1 cellular context compared by ENCODE assay signal in the genomic region with DNA sequence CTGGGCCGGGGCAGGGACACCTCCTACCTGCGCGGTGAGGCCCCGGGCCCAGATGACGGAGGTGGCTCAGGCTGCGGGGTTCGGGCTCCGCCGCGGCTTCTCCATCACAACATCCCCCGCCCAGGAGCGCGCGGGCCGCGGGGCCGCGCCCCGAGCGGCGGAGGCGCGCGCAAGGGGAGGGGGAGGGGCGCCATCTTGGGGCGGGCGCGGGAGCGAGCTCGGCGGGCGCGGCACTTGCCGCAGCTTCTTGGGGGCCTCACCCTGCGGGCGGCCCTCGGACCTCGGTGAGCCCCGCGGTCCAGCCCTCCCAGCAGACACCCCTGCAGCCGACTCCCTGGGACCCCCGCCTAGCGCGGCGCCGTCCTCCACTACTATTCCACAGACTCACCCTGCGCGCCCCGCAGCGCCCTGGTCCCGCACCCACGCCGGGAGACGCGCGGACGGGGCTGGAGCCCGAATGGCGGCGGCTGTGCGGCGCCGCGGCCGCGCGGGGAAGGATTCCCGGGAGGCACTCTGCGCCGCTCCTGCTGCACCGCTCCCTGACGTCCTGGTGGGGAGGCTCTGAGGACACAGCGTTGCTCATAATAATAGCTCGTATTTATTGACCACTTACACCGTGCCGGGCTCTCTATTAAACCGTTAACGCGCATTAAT.
TF ChIP-seq lines count a peak whose summit lies in the region.

APBB1 (minus strand) TSS at position 137 of the 654 bp plus-strand sequence. CDS start 7,747 bp downstream, outside the sequence.

TF ChIP-seq in K562, 482 proteins besides CTCF, POLR2A, EP300 and RAD21 (continued from another document):
- TF ChIP-seq, protein P1, sequence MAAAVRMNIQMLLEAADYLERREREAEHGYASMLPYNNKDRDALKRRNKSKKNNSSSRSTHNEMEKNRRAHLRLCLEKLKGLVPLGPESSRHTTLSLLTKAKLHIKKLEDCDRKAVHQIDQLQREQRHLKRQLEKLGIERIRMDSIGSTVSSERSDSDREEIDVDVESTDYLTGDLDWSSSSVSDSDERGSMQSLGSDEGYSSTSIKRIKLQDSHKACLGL (CRISPR knock-in tag; IDR thresholded peaks at IDR 0.05; ENCODE audit: borderline replicate concordance, poor library complexity, severe bottlenecking): no peak
- TF ChIP-seq HMGXB4 (CRISPR knock-in tag; IDR thresholded peaks at IDR 0.05): no peak
- no peak for TF ChIP-seq TAF9B (IDR thresholded peaks at IDR 0.05; ENCODE audit: partially characterized antibody)
- TF ChIP-seq NONO (IDR thresholded peaks at IDR 0.05; ENCODE audit: low read depth in 2 of 2, low read length in 1 of 2): peak in 1 of 2 experiments; percentile 32; a peak in 1 of 4 replicates
- no peak for TF ChIP-seq NBN (IDR thresholded peaks at IDR 0.05; ENCODE audit: low read depth)
- TF ChIP-seq CEBPB (tag; IDR thresholded peaks at IDR 0.05): no peak
- TF ChIP-seq, protein P2, sequence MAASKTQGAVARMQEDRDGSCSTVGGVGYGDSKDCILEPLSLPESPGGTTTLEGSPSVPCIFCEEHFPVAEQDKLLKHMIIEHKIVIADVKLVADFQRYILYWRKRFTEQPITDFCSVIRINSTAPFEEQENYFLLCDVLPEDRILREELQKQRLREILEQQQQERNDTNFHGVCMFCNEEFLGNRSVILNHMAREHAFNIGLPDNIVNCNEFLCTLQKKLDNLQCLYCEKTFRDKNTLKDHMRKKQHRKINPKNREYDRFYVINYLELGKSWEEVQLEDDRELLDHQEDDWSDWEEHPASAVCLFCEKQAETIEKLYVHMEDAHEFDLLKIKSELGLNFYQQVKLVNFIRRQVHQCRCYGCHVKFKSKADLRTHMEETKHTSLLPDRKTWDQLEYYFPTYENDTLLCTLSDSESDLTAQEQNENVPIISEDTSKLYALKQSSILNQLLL (CRISPR knock-in tag; IDR thresholded peaks at IDR 0.05; ENCODE audit: borderline replicate concordance): no peak
- TF ChIP-seq NFIC (IDR thresholded peaks at IDR 0.05): no peak
- TF ChIP-seq, protein P3, sequence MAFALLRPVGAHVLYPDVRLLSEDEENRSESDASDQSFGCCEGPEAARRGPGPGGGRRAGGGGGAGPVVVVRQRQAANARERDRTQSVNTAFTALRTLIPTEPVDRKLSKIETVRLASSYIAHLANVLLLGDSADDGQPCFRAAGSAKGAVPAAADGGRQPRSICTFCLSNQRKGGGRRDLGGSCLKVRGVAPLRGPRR (CRISPR knock-in tag; IDR thresholded peaks at IDR 0.05): no peak
- TF ChIP-seq NR2C2 (CRISPR knock-in tag; IDR thresholded peaks at IDR 0.05): no peak
- TF ChIP-seq NR2C2 (tag; IDR thresholded peaks at IDR 0.05): no peak
- no peak for TF ChIP-seq SMAD2 (IDR thresholded peaks at IDR 0.05; ENCODE audit: low read depth, low read length)
- peak; percentile 24 for TF ChIP-seq HNRNPLL (IDR thresholded peaks at IDR 0.05; ENCODE audit: low read depth, low read length, poor library complexity, severe bottlenecking)
- no peak for TF ChIP-seq NR3C1 (CRISPR knock-in tag; IDR thresholded peaks at IDR 0.05)
- no peak for TF ChIP-seq BRCA1 (IDR thresholded peaks at IDR 0.05)
- no peak for TF ChIP-seq BRCA1 (CRISPR knock-in tag; IDR thresholded peaks at IDR 0.05)
- no peak for TF ChIP-seq PHTF2 (CRISPR knock-in tag; IDR thresholded peaks at IDR 0.05)
- TF ChIP-seq, protein P4, sequence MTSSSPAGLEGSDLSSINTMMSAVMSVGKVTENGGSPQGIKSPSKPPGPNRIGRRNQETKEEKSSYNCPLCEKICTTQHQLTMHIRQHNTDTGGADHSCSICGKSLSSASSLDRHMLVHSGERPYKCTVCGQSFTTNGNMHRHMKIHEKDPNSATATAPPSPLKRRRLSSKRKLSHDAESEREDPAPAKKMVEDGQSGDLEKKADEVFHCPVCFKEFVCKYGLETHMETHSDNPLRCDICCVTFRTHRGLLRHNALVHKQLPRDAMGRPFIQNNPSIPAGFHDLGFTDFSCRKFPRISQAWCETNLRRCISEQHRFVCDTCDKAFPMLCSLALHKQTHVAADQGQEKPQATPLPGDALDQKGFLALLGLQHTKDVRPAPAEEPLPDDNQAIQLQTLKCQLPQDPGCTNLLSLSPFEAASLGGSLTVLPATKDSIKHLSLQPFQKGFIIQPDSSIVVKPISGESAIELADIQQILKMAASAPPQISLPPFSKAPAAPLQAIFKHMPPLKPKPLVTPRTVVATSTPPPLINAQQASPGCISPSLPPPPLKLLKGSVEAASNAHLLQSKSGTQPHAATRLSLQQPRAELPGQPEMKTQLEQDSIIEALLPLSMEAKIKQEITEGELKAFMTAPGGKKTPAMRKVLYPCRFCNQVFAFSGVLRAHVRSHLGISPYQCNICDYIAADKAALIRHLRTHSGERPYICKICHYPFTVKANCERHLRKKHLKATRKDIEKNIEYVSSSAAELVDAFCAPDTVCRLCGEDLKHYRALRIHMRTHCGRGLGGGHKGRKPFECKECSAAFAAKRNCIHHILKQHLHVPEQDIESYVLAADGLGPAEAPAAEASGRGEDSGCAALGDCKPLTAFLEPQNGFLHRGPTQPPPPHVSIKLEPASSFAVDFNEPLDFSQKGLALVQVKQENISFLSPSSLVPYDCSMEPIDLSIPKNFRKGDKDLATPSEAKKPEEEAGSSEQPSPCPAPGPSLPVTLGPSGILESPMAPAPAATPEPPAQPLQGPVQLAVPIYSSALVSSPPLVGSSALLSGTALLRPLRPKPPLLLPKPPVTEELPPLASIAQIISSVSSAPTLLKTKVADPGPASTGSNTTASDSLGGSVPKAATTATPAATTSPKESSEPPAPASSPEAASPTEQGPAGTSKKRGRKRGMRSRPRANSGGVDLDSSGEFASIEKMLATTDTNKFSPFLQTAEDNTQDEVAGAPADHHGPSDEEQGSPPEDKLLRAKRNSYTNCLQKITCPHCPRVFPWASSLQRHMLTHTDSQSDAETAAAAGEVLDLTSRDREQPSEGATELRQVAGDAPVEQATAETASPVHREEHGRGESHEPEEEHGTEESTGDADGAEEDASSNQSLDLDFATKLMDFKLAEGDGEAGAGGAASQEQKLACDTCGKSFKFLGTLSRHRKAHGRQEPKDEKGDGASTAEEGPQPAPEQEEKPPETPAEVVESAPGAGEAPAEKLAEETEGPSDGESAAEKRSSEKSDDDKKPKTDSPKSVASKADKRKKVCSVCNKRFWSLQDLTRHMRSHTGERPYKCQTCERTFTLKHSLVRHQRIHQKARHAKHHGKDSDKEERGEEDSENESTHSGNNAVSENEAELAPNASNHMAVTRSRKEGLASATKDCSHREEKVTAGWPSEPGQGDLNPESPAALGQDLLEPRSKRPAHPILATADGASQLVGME (CRISPR knock-in tag; IDR thresholded peaks at IDR 0.05): 0 out of 2 replicates have a peak, but pooled peaks have one; percentile 27
- TF ChIP-seq ZFX (CRISPR knock-in tag; IDR thresholded peaks at IDR 0.05): peak; percentile 63
- TF ChIP-seq MYC (IDR thresholded peaks at IDR 0.05; ENCODE audit: low read depth, low read length): peak; percentile 45; the same call in 1 of the 2 replicates
- TF ChIP-seq MYC (CRISPR knock-in tag; IDR thresholded peaks at IDR 0.05; ENCODE audit: borderline replicate concordance, low read depth): no peak
- no peak for TF ChIP-seq PPARD (CRISPR knock-in tag; IDR thresholded peaks at IDR 0.05)
